1 cellular context compared by ENCODE assay signal in the genomic region with DNA sequence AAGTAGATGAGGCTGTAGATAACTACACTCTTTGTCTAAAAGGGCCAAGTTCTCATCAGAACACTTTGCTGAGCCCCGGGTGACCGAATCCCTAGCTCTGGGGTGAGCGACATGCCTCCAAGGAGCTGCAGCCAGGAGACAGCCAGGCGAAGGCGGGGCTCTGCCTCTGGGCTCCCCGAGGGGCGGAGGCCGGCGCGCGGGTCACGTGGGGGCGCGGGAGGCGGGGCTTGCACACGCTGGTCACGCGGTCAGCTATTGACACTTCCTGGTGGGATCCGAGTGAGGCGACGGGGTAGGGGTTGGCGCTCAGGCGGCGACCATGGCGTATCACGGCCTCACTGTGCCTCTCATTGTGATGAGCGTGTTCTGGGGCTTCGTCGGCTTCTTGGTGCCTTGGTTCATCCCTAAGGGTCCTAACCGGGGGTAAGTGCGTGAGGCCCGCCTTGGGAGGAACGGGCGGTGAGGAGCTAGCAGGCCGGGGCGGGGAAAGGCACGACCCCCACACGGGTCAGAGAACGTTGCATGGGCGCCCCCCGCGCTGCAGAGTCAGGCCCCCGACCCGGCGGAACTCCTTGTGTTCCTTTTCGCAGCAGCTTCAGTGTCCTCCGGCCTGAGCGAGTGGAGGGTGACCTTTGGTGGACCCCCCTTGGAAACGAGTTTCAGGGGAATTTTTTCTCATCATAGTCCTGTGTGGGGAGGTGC.
TF ChIP-seq lines count a peak whose summit lies in the region.

Gene ATP6V0E1, plus strand, starts transcription at position 230 of the 702 bp plus-strand sequence. Its CDS starts 90 bp downstream, at position 320.

TF ChIP-seq in HepG2, 621 proteins besides CTCF, POLR2A, EP300 and RAD21 (continued from another document and continues in another):
- TF ChIP-seq GZF1 (CRISPR knock-in tag; IDR thresholded peaks at IDR 0.05) = no peak
- TF ChIP-seq, protein P1, sequence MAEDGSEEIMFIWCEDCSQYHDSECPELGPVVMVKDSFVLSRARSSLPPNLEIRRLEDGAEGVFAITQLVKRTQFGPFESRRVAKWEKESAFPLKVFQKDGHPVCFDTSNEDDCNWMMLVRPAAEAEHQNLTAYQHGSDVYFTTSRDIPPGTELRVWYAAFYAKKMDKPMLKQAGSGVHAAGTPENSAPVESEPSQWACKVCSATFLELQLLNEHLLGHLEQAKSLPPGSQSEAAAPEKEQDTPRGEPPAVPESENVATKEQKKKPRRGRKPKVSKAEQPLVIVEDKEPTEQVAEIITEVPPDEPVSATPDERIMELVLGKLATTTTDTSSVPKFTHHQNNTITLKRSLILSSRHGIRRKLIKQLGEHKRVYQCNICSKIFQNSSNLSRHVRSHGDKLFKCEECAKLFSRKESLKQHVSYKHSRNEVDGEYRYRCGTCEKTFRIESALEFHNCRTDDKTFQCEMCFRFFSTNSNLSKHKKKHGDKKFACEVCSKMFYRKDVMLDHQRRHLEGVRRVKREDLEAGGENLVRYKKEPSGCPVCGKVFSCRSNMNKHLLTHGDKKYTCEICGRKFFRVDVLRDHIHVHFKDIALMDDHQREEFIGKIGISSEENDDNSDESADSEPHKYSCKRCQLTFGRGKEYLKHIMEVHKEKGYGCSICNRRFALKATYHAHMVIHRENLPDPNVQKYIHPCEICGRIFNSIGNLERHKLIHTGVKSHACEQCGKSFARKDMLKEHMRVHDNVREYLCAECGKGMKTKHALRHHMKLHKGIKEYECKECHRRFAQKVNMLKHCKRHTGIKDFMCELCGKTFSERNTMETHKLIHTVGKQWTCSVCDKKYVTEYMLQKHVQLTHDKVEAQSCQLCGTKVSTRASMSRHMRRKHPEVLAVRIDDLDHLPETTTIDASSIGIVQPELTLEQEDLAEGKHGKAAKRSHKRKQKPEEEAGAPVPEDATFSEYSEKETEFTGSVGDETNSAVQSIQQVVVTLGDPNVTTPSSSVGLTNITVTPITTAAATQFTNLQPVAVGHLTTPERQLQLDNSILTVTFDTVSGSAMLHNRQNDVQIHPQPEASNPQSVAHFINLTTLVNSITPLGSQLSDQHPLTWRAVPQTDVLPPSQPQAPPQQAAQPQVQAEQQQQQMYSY (CRISPR knock-in tag; IDR thresholded peaks at IDR 0.05) = no peak
- peak; percentile 64; the same call in 1 of the 2 replicates for TF ChIP-seq ZNF619 (CRISPR knock-in tag; IDR thresholded peaks at IDR 0.05)
- TF ChIP-seq BORCS8-MEF2B (CRISPR knock-in tag; IDR thresholded peaks at IDR 0.05) = no peak
- TF ChIP-seq JARID2 (CRISPR knock-in tag; IDR thresholded peaks at IDR 0.05; ENCODE audit: insufficient replicate concordance) = no peak
- 0 out of 2 replicates have a peak, but pooled peaks have one; percentile 74 for TF ChIP-seq NKX3-1 (CRISPR knock-in tag; IDR thresholded peaks at IDR 0.05)
- TF ChIP-seq SALL2 (CRISPR knock-in tag; IDR thresholded peaks at IDR 0.05) = peak; percentile 81
- TF ChIP-seq, protein P2, sequence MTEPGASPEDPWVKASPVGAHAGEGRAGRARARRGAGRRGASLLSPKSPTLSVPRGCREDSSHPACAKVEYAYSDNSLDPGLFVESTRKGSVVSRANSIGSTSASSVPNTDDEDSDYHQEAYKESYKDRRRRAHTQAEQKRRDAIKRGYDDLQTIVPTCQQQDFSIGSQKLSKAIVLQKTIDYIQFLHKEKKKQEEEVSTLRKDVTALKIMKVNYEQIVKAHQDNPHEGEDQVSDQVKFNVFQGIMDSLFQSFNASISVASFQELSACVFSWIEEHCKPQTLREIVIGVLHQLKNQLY (CRISPR knock-in tag; IDR thresholded peaks at IDR 0.05) = no peak
- peak; percentile 78 for TF ChIP-seq KAT8 (CRISPR knock-in tag; IDR thresholded peaks at IDR 0.05)
- TF ChIP-seq, protein P3, sequence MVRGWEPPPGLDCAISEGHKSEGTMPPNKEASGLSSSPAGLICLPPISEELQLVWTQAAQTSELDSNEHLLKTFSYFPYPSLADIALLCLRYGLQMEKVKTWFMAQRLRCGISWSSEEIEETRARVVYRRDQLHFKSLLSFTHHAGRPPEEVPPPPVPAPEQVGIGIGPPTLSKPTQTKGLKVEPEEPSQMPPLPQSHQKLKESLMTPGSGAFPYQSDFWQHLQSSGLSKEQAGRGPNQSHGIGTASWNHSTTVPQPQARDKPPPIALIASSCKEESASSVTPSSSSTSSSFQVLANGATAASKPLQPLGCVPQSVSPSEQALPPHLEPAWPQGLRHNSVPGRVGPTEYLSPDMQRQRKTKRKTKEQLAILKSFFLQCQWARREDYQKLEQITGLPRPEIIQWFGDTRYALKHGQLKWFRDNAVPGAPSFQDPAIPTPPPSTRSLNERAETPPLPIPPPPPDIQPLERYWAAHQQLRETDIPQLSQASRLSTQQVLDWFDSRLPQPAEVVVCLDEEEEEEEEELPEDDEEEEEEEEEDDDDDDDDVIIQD (CRISPR knock-in tag; IDR thresholded peaks at IDR 0.05; ENCODE audit: low read depth) = 0 out of 2 replicates have a peak, but pooled peaks have one; percentile 11
- no peak for TF ChIP-seq ZNF747 (CRISPR knock-in tag; IDR thresholded peaks at IDR 0.05; ENCODE audit: borderline replicate concordance)
- TF ChIP-seq TMF1 (CRISPR knock-in tag; IDR thresholded peaks at IDR 0.05; ENCODE audit: low read depth) = no peak
- TF ChIP-seq ZNF124 (CRISPR knock-in tag; IDR thresholded peaks at IDR 0.05) = no peak; the same call in 1 of the 2 replicates
- TF ChIP-seq, protein P4, sequence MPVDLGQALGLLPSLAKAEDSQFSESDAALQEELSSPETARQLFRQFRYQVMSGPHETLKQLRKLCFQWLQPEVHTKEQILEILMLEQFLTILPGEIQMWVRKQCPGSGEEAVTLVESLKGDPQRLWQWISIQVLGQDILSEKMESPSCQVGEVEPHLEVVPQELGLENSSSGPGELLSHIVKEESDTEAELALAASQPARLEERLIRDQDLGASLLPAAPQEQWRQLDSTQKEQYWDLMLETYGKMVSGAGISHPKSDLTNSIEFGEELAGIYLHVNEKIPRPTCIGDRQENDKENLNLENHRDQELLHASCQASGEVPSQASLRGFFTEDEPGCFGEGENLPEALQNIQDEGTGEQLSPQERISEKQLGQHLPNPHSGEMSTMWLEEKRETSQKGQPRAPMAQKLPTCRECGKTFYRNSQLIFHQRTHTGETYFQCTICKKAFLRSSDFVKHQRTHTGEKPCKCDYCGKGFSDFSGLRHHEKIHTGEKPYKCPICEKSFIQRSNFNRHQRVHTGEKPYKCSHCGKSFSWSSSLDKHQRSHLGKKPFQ (CRISPR knock-in tag; IDR thresholded peaks at IDR 0.05; ENCODE audit: insufficient replicate concordance) = peak; percentile 77
- TF ChIP-seq CCDC6 (CRISPR knock-in tag; IDR thresholded peaks at IDR 0.05) = peak; percentile 58; the same call in 1 of the 2 replicates
- TF ChIP-seq ZNF432 (CRISPR knock-in tag; IDR thresholded peaks at IDR 0.05; ENCODE audit: borderline replicate concordance) = no peak
- no peak for TF ChIP-seq SIX1 (CRISPR knock-in tag; IDR thresholded peaks at IDR 0.05; ENCODE audit: borderline replicate concordance)
- TF ChIP-seq SOX6 (IDR thresholded peaks at IDR 0.05) = no peak
- TF ChIP-seq SOX6 (CRISPR knock-in tag; IDR thresholded peaks at IDR 0.05) = peak; percentile 70; the same call in 1 of the 2 replicates
- TF ChIP-seq THAP11 (CRISPR knock-in tag; IDR thresholded peaks at IDR 0.05) = peak; percentile 46
- TF ChIP-seq, protein P5, sequence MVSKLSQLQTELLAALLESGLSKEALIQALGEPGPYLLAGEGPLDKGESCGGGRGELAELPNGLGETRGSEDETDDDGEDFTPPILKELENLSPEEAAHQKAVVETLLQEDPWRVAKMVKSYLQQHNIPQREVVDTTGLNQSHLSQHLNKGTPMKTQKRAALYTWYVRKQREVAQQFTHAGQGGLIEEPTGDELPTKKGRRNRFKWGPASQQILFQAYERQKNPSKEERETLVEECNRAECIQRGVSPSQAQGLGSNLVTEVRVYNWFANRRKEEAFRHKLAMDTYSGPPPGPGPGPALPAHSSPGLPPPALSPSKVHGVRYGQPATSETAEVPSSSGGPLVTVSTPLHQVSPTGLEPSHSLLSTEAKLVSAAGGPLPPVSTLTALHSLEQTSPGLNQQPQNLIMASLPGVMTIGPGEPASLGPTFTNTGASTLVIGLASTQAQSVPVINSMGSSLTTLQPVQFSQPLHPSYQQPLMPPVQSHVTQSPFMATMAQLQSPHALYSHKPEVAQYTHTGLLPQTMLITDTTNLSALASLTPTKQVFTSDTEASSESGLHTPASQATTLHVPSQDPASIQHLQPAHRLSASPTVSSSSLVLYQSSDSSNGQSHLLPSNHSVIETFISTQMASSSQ (IDR thresholded peaks at IDR 0.05; ENCODE audit: low read depth) = no peak
- TF ChIP-seq, protein P5 (CRISPR knock-in tag; IDR thresholded peaks at IDR 0.05; ENCODE audit: borderline replicate concordance) = peak; percentile 52; the same call in 1 of the 2 replicates
- TF ChIP-seq ZNF577 (CRISPR knock-in tag; IDR thresholded peaks at IDR 0.05; ENCODE audit: borderline replicate concordance, low read depth) = no peak
- no peak for TF ChIP-seq ZKSCAN1 (IDR thresholded peaks at IDR 0.05; ENCODE audit: low read length)
- no peak for TF ChIP-seq TEAD2 (CRISPR knock-in tag; IDR thresholded peaks at IDR 0.05)
- peak; percentile 69; the same call in 1 of the 2 replicates for TF ChIP-seq YEATS2 (CRISPR knock-in tag; IDR thresholded peaks at IDR 0.05; ENCODE audit: borderline replicate concordance)
- TF ChIP-seq ZNF839 (CRISPR knock-in tag; IDR thresholded peaks at IDR 0.05; ENCODE audit: borderline replicate concordance) = 0 out of 2 replicates have a peak, but pooled peaks have one; percentile 70
- TF ChIP-seq GTF3A (CRISPR knock-in tag; conservative IDR thresholded peaks at IDR 0.05) = no peak
- no peak for TF ChIP-seq LRRFIP1 (CRISPR knock-in tag; conservative IDR thresholded peaks at IDR 0.05)
- TF ChIP-seq ZNF143 (CRISPR knock-in tag; IDR thresholded peaks at IDR 0.05) = no peak
- TF ChIP-seq ZNF142 (CRISPR knock-in tag; IDR thresholded peaks at IDR 0.05) = peak; percentile 84; the same call in 1 of the 2 replicates
- 0 out of 2 replicates have a peak, but pooled peaks have one; percentile 50 for TF ChIP-seq ZNF709 (CRISPR knock-in tag; IDR thresholded peaks at IDR 0.05)
- no peak for TF ChIP-seq ZNF30 (CRISPR knock-in tag; IDR thresholded peaks at IDR 0.05)
- TF ChIP-seq ZNF672 (CRISPR knock-in tag; IDR thresholded peaks at IDR 0.05) = no peak
- TF ChIP-seq, protein P6, sequence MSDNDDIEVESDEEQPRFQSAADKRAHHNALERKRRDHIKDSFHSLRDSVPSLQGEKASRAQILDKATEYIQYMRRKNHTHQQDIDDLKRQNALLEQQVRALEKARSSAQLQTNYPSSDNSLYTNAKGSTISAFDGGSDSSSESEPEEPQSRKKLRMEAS (IDR thresholded peaks at IDR 0.05) = peak; percentile 91
- TF ChIP-seq SMARCC2 (IDR thresholded peaks at IDR 0.05) = no peak
